ENCODE assay signal across 23 cellular contexts in genomic region chr17:15452746-15453145, GRCh38. TPM values are rescaled to one million over a fixed set of nuclear protein-coding genes. Genes with fewer than 3 reads are reported as not detected.
DNase-seq lines count a peak whose midpoint lies in the region; ATAC-seq, FAIRE-seq and TF ChIP-seq lines count a peak whose summit lies in the region.
"Had no signal": no experiment of that assay in that cellular context is flagged by ENCODE, and none has a peak within 500 bp of the region (broad histone marks: within the 10 kb centered on the region; RNA-seq: fewer than 3 reads in every experiment).

No MANE protein-coding gene starts in this region.

- no peak overlapping the region for H3K9ac ChIP-seq in HepG2 (ENCODE audit: insufficient read depth, low read depth, low read length)
- H3K9ac ChIP-seq: KMS-11 had no signal

- TF ChIP-seq EP300 in HepG2 (IDR thresholded peaks at IDR 0.05; ENCODE audit: low read depth in 2 of 2, low read length in 2 of 2) (no peak), HepG2 (CRISPR knock-in tag; IDR thresholded peaks at IDR 0.05; ENCODE audit: borderline replicate concordance) (no peak)

- ATAC-seq in HG02938 (IDR thresholded peaks at IDR 0.05; ENCODE audit: unreplicated experiment) (no peak), GM19395 (IDR thresholded peaks at IDR 0.05; ENCODE audit: unreplicated experiment) (no peak), HepG2 (no peak)
- ATAC-seq: GM12878, GM23338, HCT116, PC-3 had no signal

- H3K27ac ChIP-seq in breast epithelium (peak overlapping the region; percentile 79 to 89), osteoblast (ENCODE audit: low read depth, low read length) (peak overlapping the region; percentile 46), HepG2 (ENCODE audit: extremely low read length, insufficient read depth, low read length) (no peak overlapping the region)
- H3K27ac ChIP-seq: KMS-11 had no signal

- no peak for DNase-seq in breast epithelium (ENCODE audit: low spot score in 2 of 2)
- no peak for DNase-seq in MCF 10A (ENCODE audit: unreplicated experiment)
- DNase-seq in fibroblast of the aortic adventitia (ENCODE audit: low read depth), result peak; percentile 65
- no peak for DNase-seq in osteoblast (ENCODE audit: insufficient read length, low spot score, missing footprints)
- no peak for DNase-seq in D721Med (ENCODE audit: insufficient read length, low spot score)
- DNase-seq in HepG2 (ENCODE audit: low spot score), result no peak
- DNase-seq: 8988T; CD4-positive, alpha-beta memory T cell; DMS79 treated with DMSO at 0.1 percent for 48 hours; NCI-H1048; NCI-H1436 treated with DMSO at 0.1 percent for 48 hours; NCI-H2029 treated with DMSO at 0.1 percent for 48 hours; NCI-H510A; NCI-H774; PC-3 had no signal

- CTCF ChIA-PET in MCF 10A (lab: Yijun Ruan, JAX) (interaction anchor here (0.6 kb wide), 1 partner anchor 20 kb away, joined by 3 read pairs; no protein-coding TSS in a partner anchor), HepG2 (lab: Yijun Ruan, JAX; ENCODE audit: low intra/inter-chr PET ratio, low total read pairs) (no interaction called here)

- no peaks in the 10 kb centered on the region for H3K4me1 Mint-ChIP-seq in MCF 10A (ENCODE audit: insufficient read depth, unreplicated experiment)
- H3K4me1 Mint-ChIP-seq: GM23338 had no signal

- no peaks in the 10 kb centered on the region for H3K36me3 ChIP-seq in breast epithelium
- no peaks in the 10 kb centered on the region for H3K36me3 ChIP-seq in osteoblast (ENCODE audit: insufficient read depth, low read length)
- H3K36me3 ChIP-seq in HepG2 (replicated peaks in 1 of 2; ENCODE audit: control insufficient read depth in 1 of 2, insufficient read depth in 2 of 2, low read length in 2 of 2), result peaks cover 25 to 37% of the 10 kb centered on the region in 2 experiments

- H3K4me3 ChIP-seq in breast epithelium (no peak overlapping the region), fibroblast of the aortic adventitia (ENCODE audit: low read depth, low read length) (no peak overlapping the region), osteoblast (ENCODE audit: insufficient read depth, low read length) (no peak overlapping the region), HepG2 (replicated peaks in 1 of 3; ENCODE audit: insufficient read depth in 1 of 3, low read depth in 2 of 3, low read length in 3 of 3) (no peak overlapping the region)
- H3K4me3 ChIP-seq: GM12878, GM23338 had no signal

- H3K4me1 ChIP-seq in breast epithelium (peaks cover 0 to 23% of the 10 kb centered on the region in 2 donors), osteoblast (ENCODE audit: insufficient read depth, low read length) (peaks cover 45% of the 10 kb centered on the region), HepG2 (ENCODE audit: insufficient read depth, low read length) (peaks cover 10% of the 10 kb centered on the region)

- POLR2A ChIA-PET in MCF 10A (lab: Yijun Ruan, JAX) (no interaction called here), HepG2 (lab: Yijun Ruan, JAX) (no interaction called here)

- TF ChIP-seq CTCF in breast epithelium (IDR thresholded peaks at IDR 0.05) (no peak), MCF 10A (IDR thresholded peaks at IDR 0.05; ENCODE audit: unreplicated experiment) (no peak), fibroblast of the aortic adventitia (IDR thresholded peaks at IDR 0.05; ENCODE audit: insufficient read depth, low read length) (no peak), osteoblast (IDR thresholded peaks at IDR 0.05; ENCODE audit: extremely low read depth, low read depth, low read length) (no peak), D721Med (IDR thresholded peaks at IDR 0.05; ENCODE audit: insufficient read depth, missing control alignments) (no peak), HepG2 (CRISPR knock-in tag; IDR thresholded peaks at IDR 0.05) (no peak)

- no peak for TF ChIP-seq RAD21 in HepG2 (CRISPR knock-in tag; IDR thresholded peaks at IDR 0.05)

- H4K20me1 ChIP-seq in osteoblast (ENCODE audit: insufficient read depth, low read length), result no peaks in the 10 kb centered on the region
- H4K20me1 ChIP-seq in HepG2 (ENCODE audit: insufficient read depth, low read length), result no peaks in the 10 kb centered on the region

- H3K4me2 ChIP-seq in osteoblast (ENCODE audit: insufficient read depth, low read length) (peak overlapping the region; percentile 27), HepG2 (ENCODE audit: low read depth, low read length) (no peak overlapping the region)
- H3K4me2 ChIP-seq: GM23338, KMS-11 had no signal

- H3K27me3 ChIP-seq in breast epithelium, result no peaks in the 10 kb centered on the region
- no peaks in the 10 kb centered on the region for H3K27me3 ChIP-seq in osteoblast (ENCODE audit: insufficient read depth, low read length)
- H3K27me3 ChIP-seq in HepG2 (ENCODE audit: control insufficient read depth in 1 of 2, insufficient read depth in 2 of 2, low read length in 2 of 2), result no peaks in the 10 kb centered on the region

- no peak for TF ChIP-seq POLR2A in breast epithelium (IDR thresholded peaks at IDR 0.05)
- TF ChIP-seq POLR2A in HepG2 (IDR thresholded peaks at IDR 0.05; ENCODE audit: insufficient read depth in 1 of 2, low read depth in 2 of 2, low read length in 2 of 2), result no peak

- no peaks in the 10 kb centered on the region for H3K36me3 Mint-ChIP-seq in MCF 10A (ENCODE audit: insufficient read depth, unreplicated experiment)

- no peaks in the 10 kb centered on the region for H3K27me3 Mint-ChIP-seq in MCF 10A (ENCODE audit: insufficient read depth, unreplicated experiment)
- H3K27me3 Mint-ChIP-seq: CD4-positive, alpha-beta memory T cell had no signal

- BruUV-seq in MCF 10A (replicated peaks; lab: Mats Ljungman, UMichigan) (no TSS peak), HepG2 (replicated peaks; lab: Mats Ljungman, UMichigan) (no TSS peak)

- no peak overlapping the region for H3K4me3 Mint-ChIP-seq in MCF 10A (ENCODE audit: unreplicated experiment)
- H3K4me3 Mint-ChIP-seq: CD4-positive, alpha-beta memory T cell; GM23338 had no signal

- 53% methylated on average over 1 of the region's 1 CpG for WGBS in HepG2 (ENCODE audit: low lambda C conversion rate)

- FAIRE-seq in D721Med (lab: Jason Lieb, UNC) (no peak), HepG2 (lab: Jason Lieb, UNC) (no peak)
- FAIRE-seq: G401.6, GM12878, GM18507 had no signal

- no peaks in the 10 kb centered on the region for H3K79me2 ChIP-seq in osteoblast (ENCODE audit: insufficient read depth, low read length)
- H3K79me2 ChIP-seq in HepG2 (ENCODE audit: insufficient read depth, low read length), result no peaks in the 10 kb centered on the region

- in situ Hi-C loops in HepG2 (cut with HindIII; ENCODE audit: extremely low pct_ligation_motif_present, low pct_unique_long_range_greater_than_20kb), result no loop called here

- H3K9me3 ChIP-seq in breast epithelium (no peaks in the 10 kb centered on the region), osteoblast (ENCODE audit: low read depth, low read length) (no peaks in the 10 kb centered on the region), HepG2 (ENCODE audit: low read length) (no peaks in the 10 kb centered on the region)

- H3K9me3 Mint-ChIP-seq in MCF 10A (ENCODE audit: unreplicated experiment), result peaks cover 8% of the 10 kb centered on the region

- H2AFZ ChIP-seq in osteoblast (ENCODE audit: low read length) (no peak overlapping the region), HepG2 (ENCODE audit: low read length) (no peak overlapping the region)
- H2AFZ ChIP-seq: GM23338 had no signal

- intact Hi-C loops in breast epithelium (cut with DNase I; ENCODE audit: low total_unique reads) (no loop called here), MCF 10A (cut with micrococcal nuclease) (no loop called here), HepG2 (cut with micrococcal nuclease; ENCODE audit: unreplicated experiment) (no loop called here)

- H3K27ac Mint-ChIP-seq in MCF 10A (ENCODE audit: low read depth, unreplicated experiment), result no peak overlapping the region
- H3K27ac Mint-ChIP-seq: CD4-positive, alpha-beta memory T cell; GM23338 had no signal

TF ChIP-seq in HepG2, 621 proteins besides CTCF, POLR2A, EP300 and RAD21 (continues in another document):
- TF ChIP-seq, protein P1, sequence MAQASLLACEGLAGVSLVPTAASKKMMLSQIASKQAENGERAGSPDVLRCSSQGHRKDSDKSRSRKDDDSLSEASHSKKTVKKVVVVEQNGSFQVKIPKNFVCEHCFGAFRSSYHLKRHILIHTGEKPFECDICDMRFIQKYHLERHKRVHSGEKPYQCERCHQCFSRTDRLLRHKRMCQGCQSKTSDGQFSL (CRISPR knock-in tag; IDR thresholded peaks at IDR 0.05), result no peak
- TF ChIP-seq ZNF274 (CRISPR knock-in tag; IDR thresholded peaks at IDR 0.05) (no peak), ZNF7 (CRISPR knock-in tag; IDR thresholded peaks at IDR 0.05) (no peak)

RNA-seq across cellular contexts. Expression of gene CDRT4, which starts 14.7 kb away (rescaled TPM):
- total RNA-seq in breast epithelium, result 10 to 100 TPM in 1 of 3 donors, 1 to 10 TPM in 2; 3.8 to 17.4 (median 7.0) TPM
- total RNA-seq in MCF 10A (2022), result 11.3 and 19.6 TPM in 2 replicates
- total RNA-seq in fibroblast of the aortic adventitia (ENCODE audit: low replicate concordance), result 2.9 TPM in 1 of 2 replicates, not detected in the other
- 2.7 and 3.3 TPM in 2 replicates for total RNA-seq in osteoblast
- 1.9 and 5.8 TPM in 2 replicates for total RNA-seq in HepG2 (2016; rRNA removed; fragmentation: Illumina TruSeq; extraction: Trizol)
- 2.1 and 2.8 TPM in 2 replicates for total RNA-seq in HepG2 (2016; cell fraction: cytosol; rRNA removed; fragmentation: Illumina TruSeq; extraction: Trizol; ENCODE audit: low read depth)
- total RNA-seq in HepG2 (2016; cell fraction: insoluble cytoplasmic fraction; rRNA removed; fragmentation: Illumina TruSeq; extraction: Trizol), result 2.8 and 3.9 TPM in 2 replicates
- total RNA-seq in HepG2 (2016; cell fraction: membrane; rRNA removed; fragmentation: Illumina TruSeq; extraction: Trizol), result 0.93 and 2.2 TPM in 2 replicates
- 6.2 and 8.3 TPM in 2 replicates for total RNA-seq in HepG2 (2016; cell fraction: nucleus; rRNA removed; fragmentation: Illumina TruSeq; extraction: Trizol)
- polyA plus RNA-seq in HepG2 (2011; rRNA removed), result 12.1 and 12.8 TPM in 2 replicates
- polyA plus RNA-seq in HepG2 (2011; cell fraction: cytosol; rRNA removed), result 1.4 and 2.4 TPM in 2 replicates
- 85.1 and 85.9 TPM in 2 replicates for polyA plus RNA-seq in HepG2 (2011; cell fraction: nucleus; rRNA removed)
- polyA plus RNA-seq in HepG2 (2012), result 4.8 and 8.8 TPM in 2 replicates
- polyA plus RNA-seq in HepG2 (2016; cell fraction: cytosol; fragmentation: Illumina TruSeq; extraction: Trizol; ENCODE audit: low read depth), result 0.59 and 0.97 TPM in 2 replicates
- 1.7 and 2.7 TPM in 2 replicates for polyA plus RNA-seq in HepG2 (2016; cell fraction: insoluble cytoplasmic fraction; fragmentation: Illumina TruSeq; extraction: Trizol; ENCODE audit: low read depth)
- polyA plus RNA-seq in HepG2 (2016; cell fraction: membrane; fragmentation: Illumina TruSeq; extraction: Trizol; ENCODE audit: low read depth), result 2.3 and 2.4 TPM in 2 replicates
- 38.4 and 39.4 TPM in 2 replicates for polyA plus RNA-seq in HepG2 (2016; cell fraction: nucleus; fragmentation: Illumina TruSeq; extraction: Trizol; ENCODE audit: insufficient read depth, low read depth)
- polyA minus RNA-seq in HepG2 (2011; rRNA and poly(A)+ RNA removed; ENCODE audit: low replicate concordance), result 9.6 and 12.2 TPM in 2 replicates
- polyA minus RNA-seq in HepG2 (2011; cell fraction: cytosol; rRNA and poly(A)+ RNA removed), result 0.97 TPM in 1 of 2 replicates, not detected in the other
- 22.5 and 27.2 TPM in 2 replicates for polyA minus RNA-seq in HepG2 (2011; cell fraction: nucleus; rRNA and poly(A)+ RNA removed)
